Comparison of ENCODE assay signal across 15 cellular contexts in genomic region chr19:19329199-19329598, GRCh38. TPM values are rescaled to one million over a fixed set of nuclear protein-coding genes. Genes with fewer than 3 reads are reported as not detected.
DNase-seq lines count a peak whose midpoint lies in the region; ATAC-seq, FAIRE-seq and TF ChIP-seq lines count a peak whose summit lies in the region.
"Had no signal": no experiment of that assay in that cellular context is flagged by ENCODE, and none has a peak within 500 bp of the region (broad histone marks: within the 10 kb centered on the region; RNA-seq: fewer than 3 reads in every experiment).

No MANE protein-coding gene starts in this region.

- H3K27ac ChIP-seq in GM12878 (ENCODE audit: control insufficient read depth, insufficient read depth), result no peak overlapping the region
- H3K27ac ChIP-seq in neutrophil, result peak overlapping the region; percentile 91
- no peak overlapping the region for H3K27ac ChIP-seq in gastrocnemius medialis
- H3K27ac ChIP-seq in ascending aorta, result no peak overlapping the region
- H3K27ac ChIP-seq: coronary artery had no signal

- H3K27me3 ChIP-seq in GM12878 (replicated peaks in 1 of 2; ENCODE audit: control insufficient read depth in 2 of 2, insufficient read depth in 2 of 2, low read length in 1 of 2) (no peaks in the 10 kb centered on the region), neutrophil (no peaks in the 10 kb centered on the region), gastrocnemius medialis (no peaks in the 10 kb centered on the region), ascending aorta (no peaks in the 10 kb centered on the region)
- H3K27me3 ChIP-seq: adrenal gland had no signal

- peak; percentile 25 for DNase-seq in activated CD4-positive, alpha-beta T cell treated with anti-CD3 and anti-CD28 coated beads for 36 hours
- no peak for DNase-seq in activated CD4-positive, alpha-beta T cell treated with anti-CD3 and anti-CD28 coated beads for 1 hour
- DNase-seq in MV-4-11 (lab: John Stamatoyannopoulos, UW), result peak; percentile 92
- DNase-seq in GM12878 (ENCODE audit: low read depth, low spot score), result no peak
- no peak for DNase-seq in gastrocnemius medialis
- no peak for DNase-seq in ascending aorta (ENCODE audit: low spot score in 2 of 2)
- DNase-seq in foreskin fibroblast, result no peak
- DNase-seq: activated CD4-positive, CD25-positive, alpha-beta regulatory T cell; NCI-H774 had no signal

- in situ Hi-C loops in GM12878 (cut with MboI), result no loop called here
- in situ Hi-C loops in gastrocnemius medialis (cut with MboI; ENCODE audit: low sequenced_read_pairs in 4 of 4), result no loop called here

- no peaks in the 10 kb centered on the region for H3K27me3 Mint-ChIP-seq in activated CD4-positive, alpha-beta T cell treated with anti-CD3 and anti-CD28 coated beads for 36 hours

- H3K9ac ChIP-seq in GM12878 (ENCODE audit: control insufficient read depth, insufficient read depth, low read length), result no peak overlapping the region

- peak; percentile 75 for ATAC-seq in activated CD4-positive, alpha-beta T cell treated with anti-CD3 and anti-CD28 coated beads for 36 hours
- ATAC-seq in GM12878, result peak; percentile 58
- ATAC-seq in gastrocnemius medialis, result no peak

- no peak for FAIRE-seq in GM12878 (lab: Jason Lieb, UNC)
- FAIRE-seq: keratinocyte had no signal

- H2AFZ ChIP-seq in GM12878 (ENCODE audit: control insufficient read depth, low read depth, low read length), result no peak overlapping the region

- peaks cover 3 to 19% of the 10 kb centered on the region in 2 experiments; a peak in 3 of 4 replicates for H3K36me3 ChIP-seq in GM12878 (ENCODE audit: control insufficient read depth in 2 of 2, insufficient read depth in 2 of 2, low read length in 1 of 2)
- peaks cover 55% of the 10 kb centered on the region for H3K36me3 ChIP-seq in neutrophil
- H3K36me3 ChIP-seq in gastrocnemius medialis, result peaks cover 0 to 44% of the 10 kb centered on the region in 2 donors
- peaks cover 41 to 58% of the 10 kb centered on the region in 2 donors for H3K36me3 ChIP-seq in ascending aorta

- TF ChIP-seq RAD21 in GM12878 (IDR thresholded peaks at IDR 0.05; ENCODE audit: insufficient read depth, low read depth, low read length), result no peak

- no peak overlapping the region for H3K4me3 Mint-ChIP-seq in activated CD4-positive, alpha-beta T cell treated with anti-CD3 and anti-CD28 coated beads for 36 hours

- RAD21 ChIA-PET in GM12878 (lab: Charles Lee; ENCODE audit: unreplicated experiment), result no interaction called here

- no peaks in the 10 kb centered on the region for H3K4me1 ChIP-seq in GM12878 (ENCODE audit: control insufficient read depth, insufficient read depth, low read length)
- H3K4me1 ChIP-seq in neutrophil (ENCODE audit: control insufficient read depth in 1 of 2, insufficient read depth in 1 of 2, low read depth in 1 of 2, low read length in 1 of 2), result peaks cover 43 to 51% of the 10 kb centered on the region in 2 experiments
- peaks cover 12 to 16% of the 10 kb centered on the region in 2 donors for H3K4me1 ChIP-seq in gastrocnemius medialis
- no peaks in the 10 kb centered on the region for H3K4me1 ChIP-seq in ascending aorta

- TF ChIP-seq CTCF in GM12878 (IDR thresholded peaks at IDR 0.05 in 2 of 3, conservative IDR thresholded peaks at IDR 0.05 in 1 of 3; ENCODE audit: control insufficient read depth in 2 of 3, extremely low read depth in 1 of 3, insufficient read depth in 1 of 3, low read depth in 3 of 3, low read length in 3 of 3) (no peak), neutrophil (IDR thresholded peaks at IDR 0.05) (no peak), gastrocnemius medialis (IDR thresholded peaks at IDR 0.05 in 4 of 5, conservative IDR thresholded peaks at IDR 0.05 in 1 of 5) (no peak), ascending aorta (IDR thresholded peaks at IDR 0.05) (no peak), foreskin fibroblast (IDR thresholded peaks at IDR 0.05; ENCODE audit: low read depth, low read length) (no peak)

- 8% methylated on average over 5 of the region's 5 CpGs for WGBS in GM12878 (ENCODE audit: insufficient coverage, insufficient replicate concordance, low lambda C conversion rate, missing lambda C conversion rate)

- no peak for TF ChIP-seq EP300 in GM12878 (IDR thresholded peaks at IDR 0.05; ENCODE audit: borderline replicate concordance in 1 of 2, control insufficient read depth in 1 of 2, low read depth in 2 of 2, low read length in 2 of 2)

- CTCF ChIA-PET in activated CD4-positive, alpha-beta T cell treated with anti-CD3 and anti-CD28 coated beads for 36 hours (lab: Charles Lee), result no interaction called here
- CTCF ChIA-PET in GM12878 (lab: Yijun Ruan, JAX), result interaction anchor here (0.6 kb wide), 1 partner anchor 13 kb away, joined by 3 read pairs; no protein-coding TSS in a partner anchor

- POLR2A ChIA-PET in activated CD4-positive, alpha-beta T cell treated with anti-CD3 and anti-CD28 coated beads for 36 hours (lab: Charles Lee), result no interaction called here
- POLR2A ChIA-PET in GM12878 (lab: Charles Lee), result interaction anchor here (0.6 to 0.7 kb wide), 2 partner anchors 33 to 225 kb away, joined by 3 to 4 read pairs; no protein-coding TSS in a partner anchor

- peaks cover 28% of the 10 kb centered on the region for H3K4me1 Mint-ChIP-seq in activated CD4-positive, alpha-beta T cell treated with anti-CD3 and anti-CD28 coated beads for 36 hours

- SMC1A ChIA-PET in GM12878 (lab: Charles Lee; ENCODE audit: uncharacterized antibody, unreplicated experiment), result no interaction called here

- H3K4me3 ChIP-seq in GM12878 (no peak overlapping the region), neutrophil (ENCODE audit: low read depth in 1 of 2, low read length in 1 of 2) (peak overlapping the region; percentile 53 to 56), gastrocnemius medialis (no peak overlapping the region), ascending aorta (no peak overlapping the region), foreskin fibroblast (ENCODE audit: low read depth in 1 of 2, low read length in 2 of 2) (no peak overlapping the region)
- H3K4me3 ChIP-seq: adrenal gland, coronary artery had no signal

- peaks cover 5% of the 10 kb centered on the region for H3K79me2 ChIP-seq in GM12878 (ENCODE audit: control insufficient read depth, insufficient read depth, low read length)

- H4K20me1 ChIP-seq in GM12878 (ENCODE audit: control insufficient read depth, insufficient read depth), result no peaks in the 10 kb centered on the region

- TF ChIP-seq POLR2A in GM12878 (IDR thresholded peaks at IDR 0.05; ENCODE audit: low read depth, low read length) (no peak), gastrocnemius medialis (IDR thresholded peaks at IDR 0.05) (no peak)

- intact Hi-C loops in activated CD4-positive, alpha-beta T cell treated with anti-CD3 and anti-CD28 coated beads for 36 hours (cut with DNase I, micrococcal nuclease), result no loop called here
- intact Hi-C loops in GM12878 (cut with micrococcal nuclease; ENCODE audit: unreplicated experiment) (no loop called here), gastrocnemius medialis (cut with DNase I; ENCODE audit: low total_unique reads) (no loop called here), ascending aorta (cut with DNase I) (no loop called here)

- H3K27ac Mint-ChIP-seq in activated CD4-positive, alpha-beta T cell treated with anti-CD3 and anti-CD28 coated beads for 36 hours, result peak overlapping the region; percentile 74

- H3K9me3 ChIP-seq in GM12878 (replicated peaks; ENCODE audit: control insufficient read depth, insufficient read depth, low read length) (no peaks in the 10 kb centered on the region), neutrophil (no peaks in the 10 kb centered on the region), gastrocnemius medialis (no peaks in the 10 kb centered on the region), ascending aorta (no peaks in the 10 kb centered on the region)
- H3K9me3 ChIP-seq: adrenal gland had no signal

- H3K4me2 ChIP-seq in GM12878 (ENCODE audit: control insufficient read depth, insufficient read depth), result no peak overlapping the region

- BruUV-seq in GM12878 (replicated peaks; lab: Mats Ljungman, UMichigan), result no TSS peak

- H3K9me3 Mint-ChIP-seq in activated CD4-positive, alpha-beta T cell treated with anti-CD3 and anti-CD28 coated beads for 36 hours (ENCODE audit: low read depth), result no peaks in the 10 kb centered on the region

- H3K36me3 Mint-ChIP-seq in activated CD4-positive, alpha-beta T cell treated with anti-CD3 and anti-CD28 coated beads for 36 hours (ENCODE audit: low read depth), result peaks cover 23% of the 10 kb centered on the region

RNA-seq across cellular contexts. Expression of gene MAU2, which starts 8.6 kb away (rescaled TPM):
- total RNA-seq in activated CD4-positive, alpha-beta T cell treated with anti-CD3 and anti-CD28 coated beads for 36 hours, result 10 to 100 TPM; 33.3 to 45.7 TPM
- 165 and 196 TPM in 2 replicates for total RNA-seq in GM12878 (2013; cell fraction: nucleolus; rRNA removed)
- total RNA-seq in GM12878 (2014; rRNA removed) (21.5 and 25.5 TPM in 2 replicates), GM12878 (2014; rRNA removed; fragmentation: Illumina TruSeq; extraction: Trizol) (15.4 and 15.7 TPM in 2 replicates), GM12878 (2021) (37.3 and 47.2 TPM in 2 replicates), gastrocnemius medialis (10 to 100 TPM; 31.3 to 48.5 (median 41.7) TPM), ascending aorta (41.2 TPM)
- 11.5 TPM for polyA plus RNA-seq in GM12878 (2011; ENCODE audit: low read depth)
- polyA plus RNA-seq in GM12878 (2011; rRNA removed) (10.9 and 22.7 TPM in 2 replicates), GM12878 (2014; fragmentation: Illumina TruSeq; extraction: Trizol) (7.0 and 16.2 TPM in 2 replicates), GM12878 (2014; fragmentation: Nextera tagmentation; extraction: Ambion mirVana) (1 to 10 TPM; 1.8 to 2.9 TPM), GM12878 (2014; rRNA removed) (32.2 and 42.7 TPM in 2 replicates), GM12878 (2016; fragmentation: Nextera tagmentation; extraction: Ambion mirVana) (10 to 100 TPM; 21.6 to 25.8 TPM)
- 21.2 and 28.7 TPM in 2 replicates for polyA plus RNA-seq in GM12878 (2011; cell fraction: cytosol; rRNA removed)
- 107 and 142 TPM in 2 replicates for polyA plus RNA-seq in GM12878 (2011; cell fraction: nucleus; rRNA removed)
- polyA plus RNA-seq in GM12878 (2012), result 21.4 and 28.2 TPM in 2 replicates
- 47.0 and 85.3 TPM in 2 replicates for polyA minus RNA-seq in GM12878 (2011; rRNA and poly(A)+ RNA removed)
- polyA minus RNA-seq in GM12878 (2011; cell fraction: cytosol; rRNA and poly(A)+ RNA removed), result 21.1 and 28.3 TPM in 2 replicates
- 49.1 and 73.1 TPM in 2 replicates for polyA minus RNA-seq in GM12878 (2011; cell fraction: nucleus; rRNA and poly(A)+ RNA removed)

RNA-seq across cellular contexts. Expression of gene SUGP1, which starts 8.9 kb away (rescaled TPM):
- total RNA-seq in activated CD4-positive, alpha-beta T cell treated with anti-CD3 and anti-CD28 coated beads for 36 hours, result 10 to 100 TPM; 49.4 to 62.0 TPM
- total RNA-seq in GM12878 (2013; cell fraction: nucleolus; rRNA removed), result 70.1 and 78.7 TPM in 2 replicates
- total RNA-seq in GM12878 (2014; rRNA removed) (28.5 and 38.4 TPM in 2 replicates), GM12878 (2014; rRNA removed; fragmentation: Illumina TruSeq; extraction: Trizol) (27.9 and 28.8 TPM in 2 replicates), GM12878 (2021) (53.9 and 62.4 TPM in 2 replicates), gastrocnemius medialis (10 to 100 TPM; 29.7 to 51.0 (median 39.8) TPM), ascending aorta (42.9 TPM)
- 11.5 TPM for polyA plus RNA-seq in GM12878 (2011; ENCODE audit: low read depth)
- polyA plus RNA-seq in GM12878 (2011; rRNA removed) (28.4 and 38.4 TPM in 2 replicates), GM12878 (2014; fragmentation: Illumina TruSeq; extraction: Trizol) (19.8 and 37.7 TPM in 2 replicates), GM12878 (2014; fragmentation: Nextera tagmentation; extraction: Ambion mirVana) (1 to 10 TPM; 1.6 to 3.6 TPM), GM12878 (2014; rRNA removed) (51.4 and 55.6 TPM in 2 replicates), GM12878 (2016; fragmentation: Nextera tagmentation; extraction: Ambion mirVana) (10 to 100 TPM; 64.8 to 70.2 TPM)
- 24.9 and 42.6 TPM in 2 replicates for polyA plus RNA-seq in GM12878 (2011; cell fraction: cytosol; rRNA removed)
- polyA plus RNA-seq in GM12878 (2011; cell fraction: nucleus; rRNA removed), result 136 and 149 TPM in 2 replicates
- 34.0 and 44.2 TPM in 2 replicates for polyA plus RNA-seq in GM12878 (2012)
- 21.7 and 31.6 TPM in 2 replicates for polyA minus RNA-seq in GM12878 (2011; rRNA and poly(A)+ RNA removed)
- polyA minus RNA-seq in GM12878 (2011; cell fraction: cytosol; rRNA and poly(A)+ RNA removed), result 9.2 and 16.0 TPM in 2 replicates
- 23.1 and 37.2 TPM in 2 replicates for polyA minus RNA-seq in GM12878 (2011; cell fraction: nucleus; rRNA and poly(A)+ RNA removed)

RNA-seq across cellular contexts. Expression of gene TM6SF2, which starts 56.1 kb away (rescaled TPM):
- total RNA-seq in activated CD4-positive, alpha-beta T cell treated with anti-CD3 and anti-CD28 coated beads for 36 hours, result not detected
- total RNA-seq in GM12878 (2013; cell fraction: nucleolus; rRNA removed), result not detected in 2 replicates
- total RNA-seq in GM12878 (2014; rRNA removed), result 0.34 TPM in 1 of 2 replicates, not detected in the other
- not detected in 2 replicates for total RNA-seq in GM12878 (2014; rRNA removed; fragmentation: Illumina TruSeq; extraction: Trizol)
- total RNA-seq in GM12878 (2021), result not detected in 2 replicates
- polyA plus RNA-seq in GM12878 (2011; ENCODE audit: low read depth), result not detected
- polyA plus RNA-seq in GM12878 (2011; rRNA removed), result not detected in 2 replicates
- polyA plus RNA-seq in GM12878 (2011; cell fraction: cytosol; rRNA removed), result not detected in 2 replicates
- not detected in 2 replicates for polyA plus RNA-seq in GM12878 (2011; cell fraction: nucleus; rRNA removed)
- polyA plus RNA-seq in GM12878 (2012), result not detected in 2 replicates
- not detected in 2 replicates for polyA plus RNA-seq in GM12878 (2014; fragmentation: Illumina TruSeq; extraction: Trizol)
- polyA plus RNA-seq in GM12878 (2014; fragmentation: Nextera tagmentation; extraction: Ambion mirVana), result not detected
- polyA plus RNA-seq in GM12878 (2014; rRNA removed), result not detected in 2 replicates
- polyA plus RNA-seq in GM12878 (2016; fragmentation: Nextera tagmentation; extraction: Ambion mirVana), result not detected
- not detected in 2 replicates for polyA minus RNA-seq in GM12878 (2011; rRNA and poly(A)+ RNA removed)
- polyA minus RNA-seq in GM12878 (2011; cell fraction: cytosol; rRNA and poly(A)+ RNA removed), result not detected in 2 replicates
- polyA minus RNA-seq in GM12878 (2011; cell fraction: nucleus; rRNA and poly(A)+ RNA removed), result not detected in 2 replicates
- total RNA-seq in gastrocnemius medialis, result under 1 TPM in 2 of 4 donors, not detected in 2; 0.70 to 0.98 TPM
- 8.8 TPM for total RNA-seq in ascending aorta
- total RNA-seq: A172 had no signal
- polyA plus RNA-seq: keratinocyte, neural cell had no signal

Comparison
In these comparisons a context has a peak if more than half of its experiments do, and no peak if none do; other contexts are left out.
1. DNase-seq: peak in activated CD4-positive, alpha-beta T cell treated with anti-CD3 and anti-CD28 coated beads for 36 hours (single experiment) and MV-4-11 (single experiment); none in activated CD4-positive, alpha-beta T cell treated with anti-CD3 and anti-CD28 coated beads for 1 hour (single experiment), GM12878 (single experiment), gastrocnemius medialis (0 of 2), ascending aorta (0 of 2) and foreskin fibroblast (0 of 2).
2. ATAC-seq: peak in activated CD4-positive, alpha-beta T cell treated with anti-CD3 and anti-CD28 coated beads for 36 hours (single experiment) and GM12878 (single experiment); none in gastrocnemius medialis (0 of 2).
3. H3K4me3 ChIP-seq: peak in neutrophil (2 of 2); none in GM12878 (single experiment), gastrocnemius medialis (0 of 4), ascending aorta (0 of 2) and foreskin fibroblast (0 of 2).